ENCODE assay signal across 9 cellular contexts in the genomic region with DNA sequence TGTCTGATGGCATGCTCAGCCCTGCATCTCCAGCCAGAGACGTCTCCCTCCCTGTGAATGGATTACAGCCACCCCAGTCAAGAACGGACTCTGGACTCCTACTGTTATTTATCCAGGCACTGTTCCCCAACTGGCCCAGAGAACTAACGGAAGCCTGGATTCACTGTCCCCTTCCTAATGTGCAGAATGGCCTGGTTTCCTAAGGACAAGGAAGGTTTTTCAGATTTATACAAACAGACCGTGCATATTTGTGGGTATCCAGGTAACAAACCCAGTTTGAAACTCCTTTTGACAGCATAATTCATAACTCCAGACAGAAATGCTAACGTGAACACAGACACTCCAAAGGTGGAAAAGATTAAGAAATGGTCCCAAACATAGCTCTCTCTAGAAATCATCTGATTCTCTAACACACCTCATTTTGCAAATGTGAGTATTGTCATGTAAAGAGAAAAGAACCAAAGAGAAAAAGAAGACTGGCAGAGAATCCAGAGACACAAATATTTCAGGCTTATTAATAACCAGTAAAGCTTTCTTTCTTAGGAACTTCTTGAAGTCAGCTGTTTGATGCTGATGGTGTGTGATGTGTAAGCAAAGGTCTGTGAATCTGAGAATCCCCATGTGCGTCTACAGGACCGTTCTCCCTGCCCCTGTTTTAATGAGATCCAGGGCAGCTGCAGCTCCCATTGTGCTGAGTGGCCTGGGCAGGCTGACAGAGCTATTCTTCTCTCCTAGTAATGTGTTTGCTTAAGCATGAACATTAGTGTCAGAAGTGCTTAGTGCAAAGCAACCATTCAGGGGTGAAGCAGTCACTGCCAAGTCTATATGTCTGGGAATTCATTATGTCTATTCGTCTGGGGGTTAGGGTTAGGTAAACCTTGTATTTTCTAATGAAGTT.
DNase-seq lines count a peak whose midpoint lies in the region; ATAC-seq and TF ChIP-seq lines count a peak whose summit lies in the region.
"Had no signal": no experiment of that assay in that cellular context is flagged by ENCODE, and none has a peak within 500 bp of the region (broad histone marks: within the 10 kb centered on the region; RNA-seq: fewer than 3 reads in every experiment).

No MANE protein-coding gene starts in this region.

- no peaks in the 10 kb centered on the region for H4K20me1 ChIP-seq in Loucy (ENCODE audit: insufficient read depth, low read length, poor library complexity, severe bottlenecking)

- H3K9me3 ChIP-seq in Loucy (ENCODE audit: insufficient read depth, low read depth, low read length) (no peaks in the 10 kb centered on the region), SJCRH30 (replicated peaks) (no peaks in the 10 kb centered on the region), heart right ventricle (no peaks in the 10 kb centered on the region)
- H3K9me3 ChIP-seq: thoracic aorta had no signal

- H3K27ac ChIP-seq in SJCRH30 (peak overlapping the region; percentile 89), heart right ventricle (peak overlapping the region in 3 of 10 donors; percentile 35 to 58 (median 41)), skin epidermis (peak overlapping the region in 11 of 21 experiments; percentile 3 to 72 (median 18))
- H3K27ac ChIP-seq: thoracic aorta had no signal

- no peak for TF ChIP-seq POLR2A in GM18505 (IDR thresholded peaks at IDR 0.05; ENCODE audit: borderline replicate concordance, extremely low read depth, insufficient read depth, insufficient read length)

- 0 out of 2 replicates have a peak, but pooled peaks cover 6% of the 10 kb centered on the region for H3F3A ChIP-seq in Loucy (ENCODE audit: low read depth)

- H3K27me3 ChIP-seq in Loucy (ENCODE audit: insufficient read depth, low read length, poor library complexity, severe bottlenecking) = no peaks in the 10 kb centered on the region
- H3K27me3 ChIP-seq in SJCRH30 = no peaks in the 10 kb centered on the region
- no peaks in the 10 kb centered on the region for H3K27me3 ChIP-seq in heart right ventricle

- intact Hi-C loops in heart right ventricle (cut with DNase I) = loop anchor here in 1 of 10 donors (10.0 kb wide), 1 partner anchor 86 kb away; a partner anchor contains a TSS

- H3K4me3 ChIP-seq in Loucy (ENCODE audit: low read length, poor library complexity, severe bottlenecking) (no peak overlapping the region), SJCRH30 (peak overlapping the region; percentile 39), heart right ventricle (no peak overlapping the region), skin epidermis (no peak overlapping the region)
- H3K4me3 ChIP-seq: thoracic aorta had no signal

- no peaks in the 10 kb centered on the region for H3K9me2 ChIP-seq in Loucy (replicated peaks; ENCODE audit: low read depth, low read length)

- peak overlapping the region; percentile 65 for H3K4me2 ChIP-seq in Loucy (ENCODE audit: low read depth, low read length, poor library complexity, severe bottlenecking)

- H2AFZ ChIP-seq in Loucy (ENCODE audit: low read length) = peak overlapping the region; percentile 18

- DNase-seq in SJCRH30 = peak; percentile 75 to 83
- no peak for DNase-seq in heart right ventricle
- DNase-seq in DMS114 treated with DMSO at 0.1 percent for 48 hours (lab: John Stamatoyannopoulos, UW; ENCODE audit: unreplicated experiment) = no peak
- no peak for DNase-seq in stimulated activated CD4-positive, alpha-beta T cell treated with anti-CD3 and anti-CD28 coated beads, Interleukin-1b, Interleukin-23, amount 100 ng/mL, for 48 hours

- H3K36me3 ChIP-seq in Loucy (ENCODE audit: insufficient read depth, low read length) (no peaks in the 10 kb centered on the region), SJCRH30 (no peaks in the 10 kb centered on the region), heart right ventricle (no peaks in the 10 kb centered on the region)
- H3K36me3 ChIP-seq: thoracic aorta had no signal

- H3K4me1 ChIP-seq in Loucy (ENCODE audit: insufficient read depth, low read length, poor library complexity, severe bottlenecking) (peaks cover 29% of the 10 kb centered on the region), SJCRH30 (peaks cover 44% of the 10 kb centered on the region), heart right ventricle (peaks cover 0 to 37% (median 15%) of the 10 kb centered on the region in 9 donors)

- H3K79me2 ChIP-seq in Loucy (ENCODE audit: insufficient read depth, low read length) = no peaks in the 10 kb centered on the region

- H3K9ac ChIP-seq in Loucy (ENCODE audit: low read depth, low read length, poor library complexity, severe bottlenecking) = peak overlapping the region; percentile 17

- ATAC-seq in heart right ventricle (peak; percentile 40 to 79 (median 68)), GM21825 (IDR thresholded peaks at IDR 0.05; ENCODE audit: unreplicated experiment) (no peak), GM18505 (IDR thresholded peaks at IDR 0.05; ENCODE audit: unreplicated experiment) (no peak)

- TF ChIP-seq CTCF in Loucy (conservative IDR thresholded peaks at IDR 0.05; ENCODE audit: low read length) (no peak), heart right ventricle (IDR thresholded peaks at IDR 0.05) (no peak)

- WGBS in heart right ventricle, 2 donors = 65 to 67% methylated on average over 8 of the region's 8 CpGs

Comparison
In these comparisons a context has a peak if more than half of its experiments do, and no peak if none do; other contexts are left out.
1. DNase-seq: peak in SJCRH30 (2 of 2); none in heart right ventricle (0 of 2), DMS114 treated with DMSO at 0.1 percent for 48 hours (single experiment) and stimulated activated CD4-positive, alpha-beta T cell treated with anti-CD3 and anti-CD28 coated beads, Interleukin-1b, Interleukin-23, amount 100 ng/mL, for 48 hours (single experiment).
2. ATAC-seq: peak in heart right ventricle (8 of 8); none in GM21825 (single experiment) and GM18505 (single experiment).